In the genomic region with DNA sequence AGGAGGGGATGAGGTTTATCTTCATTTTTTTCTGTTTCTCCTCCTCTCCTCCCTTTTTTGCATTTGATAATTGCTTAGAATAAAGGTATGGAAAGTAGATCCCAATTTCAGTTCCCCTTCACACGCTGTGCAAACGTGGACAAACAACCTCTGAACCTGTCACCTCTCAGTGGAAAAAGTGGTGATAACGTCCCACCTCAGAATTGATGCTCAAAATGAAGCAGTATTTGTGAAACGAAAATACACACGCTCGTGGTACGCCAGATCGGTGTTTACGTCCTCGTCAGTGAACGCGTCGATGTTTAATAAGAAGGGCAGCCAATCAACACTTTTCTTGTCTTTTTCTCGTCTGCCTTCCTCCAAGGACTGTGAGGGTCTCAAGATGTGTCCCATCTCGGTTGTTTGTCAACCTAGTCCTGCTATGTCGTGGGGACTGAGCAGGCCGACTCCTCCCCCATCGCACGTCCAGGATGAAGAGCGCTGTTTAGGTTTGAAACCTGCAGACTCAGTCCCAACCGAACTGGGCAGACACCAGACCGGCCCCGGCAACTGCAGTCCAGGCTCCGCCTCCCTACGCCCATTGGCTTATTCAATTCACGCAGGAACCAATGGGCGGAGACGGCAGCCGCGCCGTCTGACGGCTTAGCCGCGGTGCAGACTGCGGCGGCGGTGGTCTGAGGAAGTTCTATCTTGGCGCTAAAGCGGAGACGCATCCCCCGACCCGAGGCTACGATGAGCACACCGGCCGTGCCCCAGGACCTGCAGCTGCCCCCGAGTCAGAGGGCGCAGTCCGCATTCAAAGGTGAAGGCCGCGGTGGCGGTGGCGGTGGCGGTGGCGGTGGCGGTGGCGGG, we compare ENCODE assay signal across 1 cellular context.
TF ChIP-seq lines count a peak whose summit lies in the region.

CKAP2 (plus strand) TSS at position 654 of the 852 bp plus-strand sequence; CDS start at position 733, 79 bp downstream.

TF ChIP-seq in K562, 482 proteins besides CTCF, POLR2A, EP300 and RAD21 (continued from another document and continues in another):
- TF ChIP-seq, protein P1, sequence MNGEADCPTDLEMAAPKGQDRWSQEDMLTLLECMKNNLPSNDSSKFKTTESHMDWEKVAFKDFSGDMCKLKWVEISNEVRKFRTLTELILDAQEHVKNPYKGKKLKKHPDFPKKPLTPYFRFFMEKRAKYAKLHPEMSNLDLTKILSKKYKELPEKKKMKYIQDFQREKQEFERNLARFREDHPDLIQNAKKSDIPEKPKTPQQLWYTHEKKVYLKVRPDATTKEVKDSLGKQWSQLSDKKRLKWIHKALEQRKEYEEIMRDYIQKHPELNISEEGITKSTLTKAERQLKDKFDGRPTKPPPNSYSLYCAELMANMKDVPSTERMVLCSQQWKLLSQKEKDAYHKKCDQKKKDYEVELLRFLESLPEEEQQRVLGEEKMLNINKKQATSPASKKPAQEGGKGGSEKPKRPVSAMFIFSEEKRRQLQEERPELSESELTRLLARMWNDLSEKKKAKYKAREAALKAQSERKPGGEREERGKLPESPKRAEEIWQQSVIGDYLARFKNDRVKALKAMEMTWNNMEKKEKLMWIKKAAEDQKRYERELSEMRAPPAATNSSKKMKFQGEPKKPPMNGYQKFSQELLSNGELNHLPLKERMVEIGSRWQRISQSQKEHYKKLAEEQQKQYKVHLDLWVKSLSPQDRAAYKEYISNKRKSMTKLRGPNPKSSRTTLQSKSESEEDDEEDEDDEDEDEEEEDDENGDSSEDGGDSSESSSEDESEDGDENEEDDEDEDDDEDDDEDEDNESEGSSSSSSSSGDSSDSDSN (IDR thresholded peaks at IDR 0.05; ENCODE audit: borderline replicate concordance in 1 of 2, low read depth in 2 of 2, low read length in 2 of 2) = 0 out of 4 replicates have a peak, but pooled peaks of 1 of the 2 experiments have one; percentile 42
- TF ChIP-seq, protein P2, sequence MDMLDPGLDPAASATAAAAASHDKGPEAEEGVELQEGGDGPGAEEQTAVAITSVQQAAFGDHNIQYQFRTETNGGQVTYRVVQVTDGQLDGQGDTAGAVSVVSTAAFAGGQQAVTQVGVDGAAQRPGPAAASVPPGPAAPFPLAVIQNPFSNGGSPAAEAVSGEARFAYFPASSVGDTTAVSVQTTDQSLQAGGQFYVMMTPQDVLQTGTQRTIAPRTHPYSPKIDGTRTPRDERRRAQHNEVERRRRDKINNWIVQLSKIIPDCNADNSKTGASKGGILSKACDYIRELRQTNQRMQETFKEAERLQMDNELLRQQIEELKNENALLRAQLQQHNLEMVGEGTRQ (CRISPR knock-in tag; IDR thresholded peaks at IDR 0.05) = no peak
- TF ChIP-seq SREBF2 (CRISPR knock-in tag; IDR thresholded peaks at IDR 0.05) (no peak), ZNF717 (CRISPR knock-in tag; IDR thresholded peaks at IDR 0.05) (no peak), LCOR (CRISPR knock-in tag; IDR thresholded peaks at IDR 0.05) (peak; percentile 29; the same call in 1 of the 2 replicates), HIVEP1 (CRISPR knock-in tag; IDR thresholded peaks at IDR 0.05) (no peak), ZNF589 (CRISPR knock-in tag; IDR thresholded peaks at IDR 0.05; ENCODE audit: low read depth) (no peak), MXD1 (CRISPR knock-in tag; IDR thresholded peaks at IDR 0.05; ENCODE audit: borderline replicate concordance, poor library complexity, severe bottlenecking) (no peak), PTBP1 (IDR thresholded peaks at IDR 0.05; ENCODE audit: low read depth, low read length) (no peak), E2F3 (CRISPR knock-in tag; IDR thresholded peaks at IDR 0.05) (no peak), SMAD4 (CRISPR knock-in tag; conservative IDR thresholded peaks at IDR 0.05) (peak; percentile 83), ZNF778 (CRISPR knock-in tag; IDR thresholded peaks at IDR 0.05) (no peak), PML (IDR thresholded peaks at IDR 0.05; ENCODE audit: low read length) (0 out of 2 replicates have a peak, but pooled peaks have one; percentile 33), PTRF (tag; IDR thresholded peaks at IDR 0.05) (no peak), PRPF4 (IDR thresholded peaks at IDR 0.05; ENCODE audit: insufficient read depth, low read depth, low read length, poor library complexity, severe bottlenecking) (no peak), CBX2 (IDR thresholded peaks at IDR 0.05; ENCODE audit: insufficient read depth, low read length, poor library complexity, severe bottlenecking) (no peak), SMAD1 (IDR thresholded peaks at IDR 0.05; ENCODE audit: low read depth, low read length, partially characterized antibody) (peak; percentile 61), FOXO4 (CRISPR knock-in tag; IDR thresholded peaks at IDR 0.05) (no peak), ZBTB1 (CRISPR knock-in tag; IDR thresholded peaks at IDR 0.05; ENCODE audit: borderline replicate concordance, low read depth) (peak; percentile 100), ZNF766 (CRISPR knock-in tag; conservative IDR thresholded peaks at IDR 0.05) (0 out of 2 replicates have a peak, but pooled peaks have one; percentile 58), ZNF232 (CRISPR knock-in tag; IDR thresholded peaks at IDR 0.05) (no peak), ZBTB33 (CRISPR knock-in tag; IDR thresholded peaks at IDR 0.05) (no peak; the same call in 1 of the 2 replicates), U2AF2 (optimal IDR thresholded peaks at IDR 0.05; ENCODE audit: low read depth, low read length) (no peak), ZNF830 (CRISPR knock-in tag; IDR thresholded peaks at IDR 0.05) (no peak), RUNX1 (IDR thresholded peaks at IDR 0.05; ENCODE audit: low read depth) (no peak), SP1 (CRISPR knock-in tag; IDR thresholded peaks at IDR 0.05) (no peak; the same call in 1 of the 2 replicates), HEY1 (CRISPR knock-in tag; IDR thresholded peaks at IDR 0.05; ENCODE audit: borderline replicate concordance) (no peak), YY1 (IDR thresholded peaks at IDR 0.05; ENCODE audit: borderline replicate concordance in 1 of 3, control insufficient read depth in 1 of 3, extremely low read depth in 1 of 3, insufficient read depth in 3 of 3, insufficient read length in 1 of 3, insufficient replicate concordance in 2 of 3, low read depth in 1 of 3, low read length in 2 of 3) (peak in 2 of 3 experiments; percentile 13 to 18)
- TF ChIP-seq, protein P3, sequence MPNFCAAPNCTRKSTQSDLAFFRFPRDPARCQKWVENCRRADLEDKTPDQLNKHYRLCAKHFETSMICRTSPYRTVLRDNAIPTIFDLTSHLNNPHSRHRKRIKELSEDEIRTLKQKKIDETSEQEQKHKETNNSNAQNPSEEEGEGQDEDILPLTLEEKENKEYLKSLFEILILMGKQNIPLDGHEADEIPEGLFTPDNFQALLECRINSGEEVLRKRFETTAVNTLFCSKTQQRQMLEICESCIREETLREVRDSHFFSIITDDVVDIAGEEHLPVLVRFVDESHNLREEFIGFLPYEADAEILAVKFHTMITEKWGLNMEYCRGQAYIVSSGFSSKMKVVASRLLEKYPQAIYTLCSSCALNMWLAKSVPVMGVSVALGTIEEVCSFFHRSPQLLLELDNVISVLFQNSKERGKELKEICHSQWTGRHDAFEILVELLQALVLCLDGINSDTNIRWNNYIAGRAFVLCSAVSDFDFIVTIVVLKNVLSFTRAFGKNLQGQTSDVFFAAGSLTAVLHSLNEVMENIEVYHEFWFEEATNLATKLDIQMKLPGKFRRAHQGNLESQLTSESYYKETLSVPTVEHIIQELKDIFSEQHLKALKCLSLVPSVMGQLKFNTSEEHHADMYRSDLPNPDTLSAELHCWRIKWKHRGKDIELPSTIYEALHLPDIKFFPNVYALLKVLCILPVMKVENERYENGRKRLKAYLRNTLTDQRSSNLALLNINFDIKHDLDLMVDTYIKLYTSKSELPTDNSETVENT (CRISPR knock-in tag; IDR thresholded peaks at IDR 0.05) = no peak
- TF ChIP-seq, protein P4, sequence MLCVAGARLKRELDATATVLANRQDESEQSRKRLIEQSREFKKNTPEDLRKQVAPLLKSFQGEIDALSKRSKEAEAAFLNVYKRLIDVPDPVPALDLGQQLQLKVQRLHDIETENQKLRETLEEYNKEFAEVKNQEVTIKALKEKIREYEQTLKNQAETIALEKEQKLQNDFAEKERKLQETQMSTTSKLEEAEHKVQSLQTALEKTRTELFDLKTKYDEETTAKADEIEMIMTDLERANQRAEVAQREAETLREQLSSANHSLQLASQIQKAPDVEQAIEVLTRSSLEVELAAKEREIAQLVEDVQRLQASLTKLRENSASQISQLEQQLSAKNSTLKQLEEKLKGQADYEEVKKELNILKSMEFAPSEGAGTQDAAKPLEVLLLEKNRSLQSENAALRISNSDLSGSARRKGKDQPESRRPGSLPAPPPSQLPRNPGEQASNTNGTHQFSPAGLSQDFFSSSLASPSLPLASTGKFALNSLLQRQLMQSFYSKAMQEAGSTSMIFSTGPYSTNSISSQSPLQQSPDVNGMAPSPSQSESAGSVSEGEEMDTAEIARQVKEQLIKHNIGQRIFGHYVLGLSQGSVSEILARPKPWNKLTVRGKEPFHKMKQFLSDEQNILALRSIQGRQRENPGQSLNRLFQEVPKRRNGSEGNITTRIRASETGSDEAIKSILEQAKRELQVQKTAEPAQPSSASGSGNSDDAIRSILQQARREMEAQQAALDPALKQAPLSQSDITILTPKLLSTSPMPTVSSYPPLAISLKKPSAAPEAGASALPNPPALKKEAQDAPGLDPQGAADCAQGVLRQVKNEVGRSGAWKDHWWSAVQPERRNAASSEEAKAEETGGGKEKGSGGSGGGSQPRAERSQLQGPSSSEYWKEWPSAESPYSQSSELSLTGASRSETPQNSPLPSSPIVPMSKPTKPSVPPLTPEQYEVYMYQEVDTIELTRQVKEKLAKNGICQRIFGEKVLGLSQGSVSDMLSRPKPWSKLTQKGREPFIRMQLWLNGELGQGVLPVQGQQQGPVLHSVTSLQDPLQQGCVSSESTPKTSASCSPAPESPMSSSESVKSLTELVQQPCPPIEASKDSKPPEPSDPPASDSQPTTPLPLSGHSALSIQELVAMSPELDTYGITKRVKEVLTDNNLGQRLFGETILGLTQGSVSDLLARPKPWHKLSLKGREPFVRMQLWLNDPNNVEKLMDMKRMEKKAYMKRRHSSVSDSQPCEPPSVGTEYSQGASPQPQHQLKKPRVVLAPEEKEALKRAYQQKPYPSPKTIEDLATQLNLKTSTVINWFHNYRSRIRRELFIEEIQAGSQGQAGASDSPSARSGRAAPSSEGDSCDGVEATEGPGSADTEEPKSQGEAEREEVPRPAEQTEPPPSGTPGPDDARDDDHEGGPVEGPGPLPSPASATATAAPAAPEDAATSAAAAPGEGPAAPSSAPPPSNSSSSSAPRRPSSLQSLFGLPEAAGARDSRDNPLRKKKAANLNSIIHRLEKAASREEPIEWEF (CRISPR knock-in tag; IDR thresholded peaks at IDR 0.05) = no peak
- TF ChIP-seq, protein P5, sequence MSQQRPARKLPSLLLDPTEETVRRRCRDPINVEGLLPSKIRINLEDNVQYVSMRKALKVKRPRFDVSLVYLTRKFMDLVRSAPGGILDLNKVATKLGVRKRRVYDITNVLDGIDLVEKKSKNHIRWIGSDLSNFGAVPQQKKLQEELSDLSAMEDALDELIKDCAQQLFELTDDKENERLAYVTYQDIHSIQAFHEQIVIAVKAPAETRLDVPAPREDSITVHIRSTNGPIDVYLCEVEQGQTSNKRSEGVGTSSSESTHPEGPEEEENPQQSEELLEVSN (IDR thresholded peaks at IDR 0.05; ENCODE audit: borderline replicate concordance in 1 of 2, extremely low read depth in 1 of 2, insufficient read depth in 1 of 2, insufficient read length in 1 of 2, low read depth in 1 of 2, low read length in 1 of 2, poor library complexity in 1 of 2, severe bottlenecking in 1 of 2) = peak in 1 of 2 experiments; percentile 37
- TF ChIP-seq, protein P6, sequence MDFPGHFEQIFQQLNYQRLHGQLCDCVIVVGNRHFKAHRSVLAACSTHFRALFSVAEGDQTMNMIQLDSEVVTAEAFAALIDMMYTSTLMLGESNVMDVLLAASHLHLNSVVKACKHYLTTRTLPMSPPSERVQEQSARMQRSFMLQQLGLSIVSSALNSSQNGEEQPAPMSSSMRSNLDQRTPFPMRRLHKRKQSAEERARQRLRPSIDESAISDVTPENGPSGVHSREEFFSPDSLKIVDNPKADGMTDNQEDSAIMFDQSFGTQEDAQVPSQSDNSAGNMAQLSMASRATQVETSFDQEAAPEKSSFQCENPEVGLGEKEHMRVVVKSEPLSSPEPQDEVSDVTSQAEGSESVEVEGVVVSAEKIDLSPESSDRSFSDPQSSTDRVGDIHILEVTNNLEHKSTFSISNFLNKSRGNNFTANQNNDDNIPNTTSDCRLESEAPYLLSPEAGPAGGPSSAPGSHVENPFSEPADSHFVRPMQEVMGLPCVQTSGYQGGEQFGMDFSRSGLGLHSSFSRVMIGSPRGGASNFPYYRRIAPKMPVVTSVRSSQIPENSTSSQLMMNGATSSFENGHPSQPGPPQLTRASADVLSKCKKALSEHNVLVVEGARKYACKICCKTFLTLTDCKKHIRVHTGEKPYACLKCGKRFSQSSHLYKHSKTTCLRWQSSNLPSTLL (IDR thresholded peaks at IDR 0.05) = no peak
